10 cellular contexts compared by ENCODE assay signal in genomic region chr3:46931631-46932441, GRCh38. TPM values are rescaled to one million over a fixed set of nuclear protein-coding genes. Genes with fewer than 3 reads are reported as not detected.
DNase-seq lines count a peak whose midpoint lies in the region; ATAC-seq and TF ChIP-seq lines count a peak whose summit lies in the region.
"Had no signal": no experiment of that assay in that cellular context is flagged by ENCODE, and none has a peak within 500 bp of the region (broad histone marks: within the 10 kb centered on the region; RNA-seq: fewer than 3 reads in every experiment).

No MANE protein-coding gene starts in this region.

- H3K27ac ChIP-seq in trophoblast cell (ENCODE audit: low read depth, low read length) (no peak overlapping the region), A673 (ENCODE audit: low read depth, low read length, poor library complexity, severe bottlenecking) (no peak overlapping the region)
- H3K27ac ChIP-seq: 22Rv1, SJSA1 had no signal

- no peak overlapping the region for H3K14ac ChIP-seq in trophoblast cell (ENCODE audit: low read length)

- peaks cover 57% of the 10 kb centered on the region for H3K4me1 Mint-ChIP-seq in T-helper 17 cell

- no peaks in the 10 kb centered on the region for H3K27me3 Mint-ChIP-seq in T-helper 17 cell

- ATAC-seq in T-helper 17 cell: no peak
- no peak for ATAC-seq in HG02852 (IDR thresholded peaks at IDR 0.05; ENCODE audit: unreplicated experiment)

- H4K12ac ChIP-seq in trophoblast cell (ENCODE audit: low read depth, low read length): no peak overlapping the region

- H3K4me3 ChIP-seq in trophoblast cell (ENCODE audit: low read depth, low read length) (no peak overlapping the region), A673 (ENCODE audit: low read depth, low read length, poor library complexity, severe bottlenecking) (no peak overlapping the region)
- H3K4me3 ChIP-seq: SJSA1 had no signal

- H2AK5ac ChIP-seq in trophoblast cell (ENCODE audit: low read length): no peak overlapping the region

- H3K18ac ChIP-seq in trophoblast cell (ENCODE audit: low read length): no peak overlapping the region

- no peak overlapping the region for H2BK5ac ChIP-seq in trophoblast cell (ENCODE audit: low read depth, low read length, poor library complexity)

- peak overlapping the region; percentile 47 for H3K4me3 Mint-ChIP-seq in T-helper 17 cell

- H3K23ac ChIP-seq in trophoblast cell (ENCODE audit: low read length): no peak overlapping the region

- peak; percentile 29 for DNase-seq in NCI-H1092 treated with DMSO at 0.1 percent for 48 hours (lab: John Stamatoyannopoulos, UW)
- DNase-seq in NCI-H1092 (lab: John Stamatoyannopoulos, UW): no peak
- DNase-seq in T-helper 17 cell: no peak
- DNase-seq in fibroblast of gingiva (ENCODE audit: low read depth): peak; percentile 60
- no peak for DNase-seq in trophoblast cell
- DNase-seq in effector CD8-positive, alpha-beta T cell (lab: John Stamatoyannopoulos, UW): no peak
- no peak for DNase-seq in A673 (ENCODE audit: low spot score)

- no CpG with 5 or more reads among the region's 6 CpGs for WGBS in trophoblast cell (ENCODE audit: extremely low coverage, insufficient coverage, insufficient read length)

- H3K4me1 ChIP-seq in trophoblast cell (ENCODE audit: control insufficient read depth in 1 of 2, insufficient read depth in 2 of 2, low read length in 2 of 2): peaks cover 36 to 37% of the 10 kb centered on the region in 2 experiments
- peaks cover 6% of the 10 kb centered on the region for H3K4me1 ChIP-seq in A673 (ENCODE audit: insufficient read depth, low read length, poor library complexity, severe bottlenecking)

- BruUV-seq in A673 (replicated peaks; lab: Mats Ljungman, UMichigan): no TSS peak

- no peak overlapping the region for H3K9ac ChIP-seq in trophoblast cell (ENCODE audit: low read length)

- TF ChIP-seq CTCF in A673 (conservative IDR thresholded peaks at IDR 0.05; ENCODE audit: low read depth, low read length): no peak

- intact Hi-C loops in A673 (cut with micrococcal nuclease; ENCODE audit: unreplicated experiment): no loop called here

- no peak overlapping the region for H2BK12ac ChIP-seq in trophoblast cell (ENCODE audit: low read length)

- H4K8ac ChIP-seq in trophoblast cell (ENCODE audit: low read depth, low read length): no peak overlapping the region

- H3K79me2 ChIP-seq in trophoblast cell (ENCODE audit: control insufficient read depth, insufficient read depth, low read length, poor library complexity): peaks cover 3% of the 10 kb centered on the region

- H3K9me3 ChIP-seq in T-helper 17 cell (ENCODE audit: control insufficient read depth, low read length, poor library complexity, severe bottlenecking) (no peaks in the 10 kb centered on the region), trophoblast cell (ENCODE audit: insufficient read depth, low read depth, low read length) (no peaks in the 10 kb centered on the region), A673 (ENCODE audit: low read depth, low read length, poor library complexity, severe bottlenecking) (no peaks in the 10 kb centered on the region)
- H3K9me3 ChIP-seq: SJSA1 had no signal

- H3K27ac Mint-ChIP-seq in T-helper 17 cell: peak overlapping the region; percentile 94

- peak overlapping the region; percentile 0 for H3K4ac ChIP-seq in trophoblast cell (ENCODE audit: low read depth, low read length)

- H3K36me3 ChIP-seq in trophoblast cell (ENCODE audit: control insufficient read depth in 1 of 2, insufficient read depth in 2 of 2, low read length in 2 of 2) (peaks cover 16 to 17% of the 10 kb centered on the region in 2 experiments), A673 (ENCODE audit: insufficient read depth, low read length, poor library complexity, severe bottlenecking) (peaks cover 5% of the 10 kb centered on the region)

- H3K27me3 ChIP-seq in trophoblast cell (ENCODE audit: insufficient read depth, low read length) (no peaks in the 10 kb centered on the region), A673 (replicated peaks; ENCODE audit: insufficient read depth, low read depth, low read length, poor library complexity) (no peaks in the 10 kb centered on the region)
- H3K27me3 ChIP-seq: SJSA1 had no signal

- H3K79me1 ChIP-seq in trophoblast cell (ENCODE audit: low read length): peaks cover 3% of the 10 kb centered on the region

- H2BK120ac ChIP-seq in trophoblast cell (ENCODE audit: insufficient read depth, low read length, poor library complexity): no peak overlapping the region

- no peak overlapping the region for H4K91ac ChIP-seq in trophoblast cell (ENCODE audit: low read depth, low read length)

- no peak overlapping the region for H3K4me2 ChIP-seq in trophoblast cell (ENCODE audit: low read length)

- CTCF ChIA-PET in A673 (lab: Charles Lee): no interaction called here

- POLR2A ChIA-PET in A673 (lab: Charles Lee; ENCODE audit: low non-redundant PET): no interaction called here

- peaks cover 2% of the 10 kb centered on the region for H3K36me3 Mint-ChIP-seq in T-helper 17 cell (ENCODE audit: low read depth)

- H2AFZ ChIP-seq in trophoblast cell (ENCODE audit: insufficient read depth, low read length, poor library complexity): no peak overlapping the region

RNA-seq across cellular contexts. Expression of gene CCDC12, which starts 44.7 kb away (rescaled TPM):
- total RNA-seq in T-helper 17 cell (10 to 100 TPM; 67.6 to 75.8 TPM), A673 (2021) (28.2 and 31.3 TPM in 2 replicates)
- polyA plus RNA-seq in trophoblast cell (2013): 47.9 and 48.1 TPM in 2 replicates

RNA-seq across cellular contexts. Expression of gene NBEAL2, which starts 47.6 kb away (rescaled TPM):
- total RNA-seq in T-helper 17 cell (100 to 1,000 TPM; 285 to 303 TPM), A673 (2021) (15.7 and 17.8 TPM in 2 replicates)
- polyA plus RNA-seq in trophoblast cell (2013): 18.1 and 18.9 TPM in 2 replicates

RNA-seq across cellular contexts. Expression of gene PTH1R, which starts 54.3 kb away (rescaled TPM):
- not detected for total RNA-seq in T-helper 17 cell
- 9.5 and 11.3 TPM in 2 replicates for polyA plus RNA-seq in trophoblast cell (2013)
- total RNA-seq in A673 (2021): 1.2 and 1.7 TPM in 2 replicates
- total RNA-seq: SJSA1 had no signal

Comparison
In these comparisons a context has a peak if more than half of its experiments do, and no peak if none do; other contexts are left out.
1. DNase-seq: peak in NCI-H1092 treated with DMSO at 0.1 percent for 48 hours (single experiment) and fibroblast of gingiva (single experiment); none in NCI-H1092 (single experiment), T-helper 17 cell (0 of 3), trophoblast cell (0 of 2), effector CD8-positive, alpha-beta T cell (single experiment) and A673 (single experiment).
2. RNA of gene NBEAL2, which starts 47.6 kb away (total RNA-seq): 285 to 303 TPM in T-helper 17 cell; 15.7 to 17.8 TPM in A673; every median in the first group is over 10 times any median in the second.